ENCODE assay signal across 35 cellular contexts in genomic region chr3:39449796-39450195, GRCh38. TPM values are rescaled to one million over a fixed set of nuclear protein-coding genes. Genes with fewer than 3 reads are reported as not detected.
"Had no signal": no experiment of that assay in that cellular context is flagged by ENCODE, and none has a peak within 500 bp of the region (broad histone marks: within the 10 kb centered on the region; RNA-seq: fewer than 3 reads in every experiment).

No MANE protein-coding gene starts in this region.

- H3K36me3 ChIP-seq: neutrophil, pancreas, right lobe of liver, sigmoid colon, stomach, suprapubic skin, tibial artery, transverse colon, upper lobe of left lung, vagina had no signal

- H3K27ac ChIP-seq: neutrophil, pancreas, psoas muscle, right lobe of liver, sigmoid colon, stomach, suprapubic skin, testis, tibial artery, upper lobe of left lung, vagina had no signal

- H3K9me3 ChIP-seq: neutrophil, pancreas, psoas muscle, right lobe of liver, sigmoid colon, stomach, suprapubic skin, testis, tibial artery, transverse colon, upper lobe of left lung, vagina had no signal

- H3K4me3 ChIP-seq: pancreas, psoas muscle, right lobe of liver, sigmoid colon, stomach, suprapubic skin, testis, tibial artery, transverse colon, upper lobe of left lung, vagina had no signal

- H3K4me3 Mint-ChIP-seq: naive B cell; naive thymus-derived CD8-positive, alpha-beta T cell; natural killer cell treated with Interleukin-12 subunit alpha and Interleukin-12 subunit beta and Interleukin-15 and Interleukin-18, amount 100 ng/mL, for 72 hours; nephron progenitor cell; neural crest cell; stimulated activated effector memory CD8-positive, alpha-beta T cell treated with anti-CD3 and anti-CD28 coated beads, Interleukin-12 subunit alpha, Interleukin-12 subunit beta, amount 100 ng/mL, for 72 hours; stimulated activated naive B cell treated with anti-CD40 and anti-IgM and Interleukin-4, amounts not matched to agents 10 μg/mL and 1 μg/mL and 100 μg/mL, for 72 hours; stimulated activated naive CD8-positive, alpha-beta T cell treated with anti-CD3 and anti-CD28 coated beads, Interleukin-15, Interleukin-2, amounts not matched to agents 100 ng/mL and 50 ng/mL, for 24 hours had no signal

- ATAC-seq: naive thymus-derived CD8-positive, alpha-beta T cell; natural killer cell treated with Interleukin-12 subunit alpha and Interleukin-12 subunit beta and Interleukin-15 and Interleukin-18, amount 100 ng/mL, for 72 hours; pancreas; psoas muscle; right cardiac atrium; right lobe of liver; stimulated activated effector memory CD8-positive, alpha-beta T cell treated with anti-CD3 and anti-CD28 coated beads, Interleukin-12 subunit alpha, Interleukin-12 subunit beta, amount 100 ng/mL, for 72 hours; stimulated activated naive B cell treated with anti-CD40 and anti-IgM and Interleukin-4, amounts not matched to agents 10 μg/mL and 1 μg/mL and 100 μg/mL, for 72 hours had no signal

- H3K4me1 ChIP-seq: psoas muscle, testis, vagina had no signal

- H3K27ac Mint-ChIP-seq: naive B cell; naive thymus-derived CD8-positive, alpha-beta T cell; natural killer cell treated with Interleukin-12 subunit alpha and Interleukin-12 subunit beta and Interleukin-15 and Interleukin-18, amount 100 ng/mL, for 72 hours; nephron progenitor cell; progenitor cell of endocrine pancreas; stimulated activated effector memory CD8-positive, alpha-beta T cell treated with anti-CD3 and anti-CD28 coated beads, Interleukin-12 subunit alpha, Interleukin-12 subunit beta, amount 100 ng/mL, for 72 hours; stimulated activated naive CD8-positive, alpha-beta T cell treated with anti-CD3 and anti-CD28 coated beads, Interleukin-15, Interleukin-2, amounts not matched to agents 100 ng/mL and 50 ng/mL, for 24 hours had no signal

- H3K27me3 ChIP-seq: neutrophil, pancreas, right lobe of liver, sigmoid colon, stomach, suprapubic skin, testis, tibial artery, transverse colon, upper lobe of left lung, vagina had no signal

- DNase-seq: naive B cell; naive thymus-derived CD8-positive, alpha-beta T cell; nephron progenitor cell; nucleus accumbens; pancreas; posterior cingulate gyrus; psoas muscle; right cardiac atrium; right lobe of liver; sigmoid colon; small intestine; stimulated activated CD4-positive, alpha-beta T cell treated with anti-CD3 and anti-CD28 coated beads, Interleukin-15, amount 100 ng/mL, for 24 hours; stimulated activated CD4-positive, alpha-beta T cell treated with anti-CD3 and anti-CD28 coated beads, Interleukin-2, amount 100 ng/mL, for 24 hours; stimulated activated CD4-positive, alpha-beta T cell treated with anti-CD3 and anti-CD28 coated beads, Interleukin-2, amount 100 ng/mL, for 48 hours; stimulated activated CD4-positive, alpha-beta T cell treated with anti-CD3 and anti-CD28 coated beads, Interleukin-4, amount 100 ng/mL, for 24 hours; stimulated activated naive B cell treated with anti-CD40 and anti-IgM and Interleukin-4, amounts not matched to agents 10 μg/mL and 1 μg/mL and 100 μg/mL, for 72 hours; stimulated activated naive CD4-positive, alpha-beta T cell treated with Interleukin-2 at 50 U/mL for 16 hours; stomach; testis; tibial artery; transverse colon; upper lobe of left lung had no signal

- H3K36me3 Mint-ChIP-seq: naive B cell; naive thymus-derived CD8-positive, alpha-beta T cell; natural killer cell treated with Interleukin-12 subunit alpha and Interleukin-12 subunit beta and Interleukin-15 and Interleukin-18, amount 100 ng/mL, for 72 hours; stimulated activated effector memory CD8-positive, alpha-beta T cell treated with anti-CD3 and anti-CD28 coated beads, Interleukin-12 subunit alpha, Interleukin-12 subunit beta, amount 100 ng/mL, for 72 hours; stimulated activated naive B cell treated with anti-CD40 and anti-IgM and Interleukin-4, amounts not matched to agents 10 μg/mL and 1 μg/mL and 100 μg/mL, for 72 hours had no signal

- H3K4me1 Mint-ChIP-seq: neural crest cell; stimulated activated effector memory CD8-positive, alpha-beta T cell treated with anti-CD3 and anti-CD28 coated beads, Interleukin-12 subunit alpha, Interleukin-12 subunit beta, amount 100 ng/mL, for 72 hours had no signal

- H3K9me3 Mint-ChIP-seq: naive B cell; naive thymus-derived CD8-positive, alpha-beta T cell; natural killer cell treated with Interleukin-12 subunit alpha and Interleukin-12 subunit beta and Interleukin-15 and Interleukin-18, amount 100 ng/mL, for 72 hours; nephron progenitor cell; neural crest cell; stimulated activated effector memory CD8-positive, alpha-beta T cell treated with anti-CD3 and anti-CD28 coated beads, Interleukin-12 subunit alpha, Interleukin-12 subunit beta, amount 100 ng/mL, for 72 hours; stimulated activated naive B cell treated with anti-CD40 and anti-IgM and Interleukin-4, amounts not matched to agents 10 μg/mL and 1 μg/mL and 100 μg/mL, for 72 hours; stimulated activated naive CD8-positive, alpha-beta T cell treated with anti-CD3 and anti-CD28 coated beads, Interleukin-15, Interleukin-2, amounts not matched to agents 100 ng/mL and 50 ng/mL, for 24 hours had no signal

RNA-seq across cellular contexts. Expression of gene MOBP, which starts 17.7 kb away (rescaled TPM):
- total RNA-seq: naive thymus-derived CD8-positive, alpha-beta T cell; natural killer cell treated with Interleukin-12 subunit alpha and Interleukin-12 subunit beta and Interleukin-15 and Interleukin-18, amount 100 ng/mL, for 72 hours; neural crest cell; osteocyte; pancreas; progenitor cell of endocrine pancreas; psoas muscle; renal cortical epithelial cell; right lobe of liver; sigmoid colon; skeletal muscle tissue; subcutaneous adipose tissue; suprapubic skin; ureter; vagina had no signal
- polyA plus RNA-seq: naive thymus-derived CD8-positive, alpha-beta T cell; pancreas had no signal
